1 cellular context compared by ENCODE assay signal in the genomic region with DNA sequence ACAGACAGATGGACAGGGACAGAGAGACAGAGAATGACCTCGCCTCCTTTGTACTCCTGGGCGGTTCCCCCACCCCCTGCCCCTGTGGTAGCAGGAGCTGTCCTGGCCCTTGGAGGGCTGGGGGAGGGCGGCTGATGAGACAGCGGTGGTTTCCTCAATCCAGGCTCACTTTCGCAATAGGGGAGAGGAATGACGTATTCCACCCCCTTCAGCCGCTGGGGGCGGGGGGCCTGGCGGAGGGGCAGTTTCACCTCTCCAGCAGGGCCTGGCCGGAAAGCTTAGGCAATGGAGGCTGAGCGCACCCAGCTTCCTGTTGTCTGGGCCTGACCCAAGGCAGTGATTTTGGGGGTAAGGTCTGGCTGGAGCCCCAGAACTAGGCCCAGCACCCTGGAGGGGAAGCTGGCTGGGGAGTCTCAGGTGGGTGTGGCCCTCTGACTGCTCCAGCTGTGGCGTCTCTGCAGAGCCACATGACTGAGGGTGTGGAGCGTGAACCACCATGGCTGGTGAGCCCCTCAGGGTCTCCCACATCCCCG.
TF ChIP-seq lines count a peak whose summit lies in the region.

No MANE protein-coding gene starts in this region.

TF ChIP-seq in HepG2, 621 proteins besides CTCF, POLR2A, EP300 and RAD21 (continued from another document and continues in another):
- TF ChIP-seq CREB1 (IDR thresholded peaks at IDR 0.05): peak; percentile 48
- peak; percentile 84 for TF ChIP-seq CREB1 (CRISPR knock-in tag; IDR thresholded peaks at IDR 0.05)
- no peak for TF ChIP-seq KLF15 (CRISPR knock-in tag; IDR thresholded peaks at IDR 0.05; ENCODE audit: borderline replicate concordance)
- no peak for TF ChIP-seq ZNF674 (CRISPR knock-in tag; IDR thresholded peaks at IDR 0.05; ENCODE audit: low read depth)
- TF ChIP-seq, protein P1, sequence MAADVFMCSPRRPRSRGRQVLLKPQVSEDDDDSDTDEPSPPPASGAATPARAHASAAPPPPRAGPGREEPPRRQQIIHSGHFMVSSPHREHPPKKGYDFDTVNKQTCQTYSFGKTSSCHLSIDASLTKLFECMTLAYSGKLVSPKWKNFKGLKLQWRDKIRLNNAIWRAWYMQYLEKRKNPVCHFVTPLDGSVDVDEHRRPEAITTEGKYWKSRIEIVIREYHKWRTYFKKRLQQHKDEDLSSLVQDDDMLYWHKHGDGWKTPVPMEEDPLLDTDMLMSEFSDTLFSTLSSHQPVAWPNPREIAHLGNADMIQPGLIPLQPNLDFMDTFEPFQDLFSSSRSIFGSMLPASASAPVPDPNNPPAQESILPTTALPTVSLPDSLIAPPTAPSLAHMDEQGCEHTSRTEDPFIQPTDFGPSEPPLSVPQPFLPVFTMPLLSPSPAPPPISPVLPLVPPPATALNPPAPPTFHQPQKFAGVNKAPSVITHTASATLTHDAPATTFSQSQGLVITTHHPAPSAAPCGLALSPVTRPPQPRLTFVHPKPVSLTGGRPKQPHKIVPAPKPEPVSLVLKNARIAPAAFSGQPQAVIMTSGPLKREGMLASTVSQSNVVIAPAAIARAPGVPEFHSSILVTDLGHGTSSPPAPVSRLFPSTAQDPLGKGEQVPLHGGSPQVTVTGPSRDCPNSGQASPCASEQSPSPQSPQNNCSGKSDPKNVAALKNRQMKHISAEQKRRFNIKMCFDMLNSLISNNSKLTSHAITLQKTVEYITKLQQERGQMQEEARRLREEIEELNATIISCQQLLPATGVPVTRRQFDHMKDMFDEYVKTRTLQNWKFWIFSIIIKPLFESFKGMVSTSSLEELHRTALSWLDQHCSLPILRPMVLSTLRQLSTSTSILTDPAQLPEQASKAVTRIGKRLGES (CRISPR knock-in tag; IDR thresholded peaks at IDR 0.05; ENCODE audit: borderline replicate concordance): no peak
- TF ChIP-seq SRF (IDR thresholded peaks at IDR 0.05; ENCODE audit: low read depth, low read length): no peak
- 0 out of 2 replicates have a peak, but pooled peaks have one; percentile 79 for TF ChIP-seq RELA (CRISPR knock-in tag; IDR thresholded peaks at IDR 0.05)
- no peak for TF ChIP-seq SNAPC2 (CRISPR knock-in tag; IDR thresholded peaks at IDR 0.05)
- no peak for TF ChIP-seq ZNF251 (CRISPR knock-in tag; IDR thresholded peaks at IDR 0.05)
- TF ChIP-seq ATF7 (IDR thresholded peaks at IDR 0.05): peak; percentile 61
- TF ChIP-seq ATF7 (CRISPR knock-in tag; IDR thresholded peaks at IDR 0.05): peak; percentile 94
- TF ChIP-seq POLR2G (IDR thresholded peaks at IDR 0.05; ENCODE audit: low read depth, low read length): no peak
- TF ChIP-seq REXO4 (CRISPR knock-in tag; IDR thresholded peaks at IDR 0.05; ENCODE audit: borderline replicate concordance): no peak
- peak; percentile 19; the same call in 1 of the 2 replicates for TF ChIP-seq TBX2 (CRISPR knock-in tag; IDR thresholded peaks at IDR 0.05; ENCODE audit: borderline replicate concordance)
- TF ChIP-seq ADNP (CRISPR knock-in tag; IDR thresholded peaks at IDR 0.05): no peak
- TF ChIP-seq, protein P2, sequence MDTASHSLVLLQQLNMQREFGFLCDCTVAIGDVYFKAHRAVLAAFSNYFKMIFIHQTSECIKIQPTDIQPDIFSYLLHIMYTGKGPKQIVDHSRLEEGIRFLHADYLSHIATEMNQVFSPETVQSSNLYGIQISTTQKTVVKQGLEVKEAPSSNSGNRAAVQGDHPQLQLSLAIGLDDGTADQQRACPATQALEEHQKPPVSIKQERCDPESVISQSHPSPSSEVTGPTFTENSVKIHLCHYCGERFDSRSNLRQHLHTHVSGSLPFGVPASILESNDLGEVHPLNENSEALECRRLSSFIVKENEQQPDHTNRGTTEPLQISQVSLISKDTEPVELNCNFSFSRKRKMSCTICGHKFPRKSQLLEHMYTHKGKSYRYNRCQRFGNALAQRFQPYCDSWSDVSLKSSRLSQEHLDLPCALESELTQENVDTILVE (CRISPR knock-in tag; IDR thresholded peaks at IDR 0.05): no peak
- no peak for TF ChIP-seq SPEN (CRISPR knock-in tag; IDR thresholded peaks at IDR 0.05; ENCODE audit: low read depth)
- no peak for TF ChIP-seq ZSCAN30 (CRISPR knock-in tag; IDR thresholded peaks at IDR 0.05)
- TF ChIP-seq SUZ12 (IDR thresholded peaks at IDR 0.05; ENCODE audit: low read depth, low read length): no peak
- TF ChIP-seq ZNF572 (CRISPR knock-in tag; IDR thresholded peaks at IDR 0.05): no peak
- no peak; the same call in 1 of the 2 replicates for TF ChIP-seq ZNF746 (CRISPR knock-in tag; IDR thresholded peaks at IDR 0.05)
- TF ChIP-seq ZNF207 (IDR thresholded peaks at IDR 0.05; ENCODE audit: borderline replicate concordance): no peak
- TF ChIP-seq, protein P3, sequence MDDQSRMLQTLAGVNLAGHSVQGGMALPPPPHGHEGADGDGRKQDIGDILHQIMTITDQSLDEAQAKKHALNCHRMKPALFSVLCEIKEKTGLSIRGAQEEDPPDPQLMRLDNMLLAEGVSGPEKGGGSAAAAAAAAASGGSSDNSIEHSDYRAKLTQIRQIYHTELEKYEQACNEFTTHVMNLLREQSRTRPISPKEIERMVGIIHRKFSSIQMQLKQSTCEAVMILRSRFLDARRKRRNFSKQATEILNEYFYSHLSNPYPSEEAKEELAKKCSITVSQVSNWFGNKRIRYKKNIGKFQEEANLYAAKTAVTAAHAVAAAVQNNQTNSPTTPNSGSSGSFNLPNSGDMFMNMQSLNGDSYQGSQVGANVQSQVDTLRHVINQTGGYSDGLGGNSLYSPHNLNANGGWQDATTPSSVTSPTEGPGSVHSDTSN (CRISPR knock-in tag; IDR thresholded peaks at IDR 0.05; ENCODE audit: borderline replicate concordance): no peak
- no peak for TF ChIP-seq ZNF678 (CRISPR knock-in tag; IDR thresholded peaks at IDR 0.05)
- TF ChIP-seq ZNF619 (CRISPR knock-in tag; IDR thresholded peaks at IDR 0.05): no peak
- TF ChIP-seq HNRNPH1 (optimal IDR thresholded peaks at IDR 0.05; ENCODE audit: low read depth, low read length): no peak
- no peak for TF ChIP-seq TBP (CRISPR knock-in tag; IDR thresholded peaks at IDR 0.05)
- TF ChIP-seq, protein P4, sequence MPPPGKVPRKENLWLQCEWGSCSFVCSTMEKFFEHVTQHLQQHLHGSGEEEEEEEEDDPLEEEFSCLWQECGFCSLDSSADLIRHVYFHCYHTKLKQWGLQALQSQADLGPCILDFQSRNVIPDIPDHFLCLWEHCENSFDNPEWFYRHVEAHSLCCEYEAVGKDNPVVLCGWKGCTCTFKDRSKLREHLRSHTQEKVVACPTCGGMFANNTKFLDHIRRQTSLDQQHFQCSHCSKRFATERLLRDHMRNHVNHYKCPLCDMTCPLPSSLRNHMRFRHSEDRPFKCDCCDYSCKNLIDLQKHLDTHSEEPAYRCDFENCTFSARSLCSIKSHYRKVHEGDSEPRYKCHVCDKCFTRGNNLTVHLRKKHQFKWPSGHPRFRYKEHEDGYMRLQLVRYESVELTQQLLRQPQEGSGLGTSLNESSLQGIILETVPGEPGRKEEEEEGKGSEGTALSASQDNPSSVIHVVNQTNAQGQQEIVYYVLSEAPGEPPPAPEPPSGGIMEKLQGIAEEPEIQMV (CRISPR knock-in tag; IDR thresholded peaks at IDR 0.05; ENCODE audit: low read depth): no peak
- TF ChIP-seq NFYB (CRISPR knock-in tag; IDR thresholded peaks at IDR 0.05): no peak
- TF ChIP-seq, protein P5, sequence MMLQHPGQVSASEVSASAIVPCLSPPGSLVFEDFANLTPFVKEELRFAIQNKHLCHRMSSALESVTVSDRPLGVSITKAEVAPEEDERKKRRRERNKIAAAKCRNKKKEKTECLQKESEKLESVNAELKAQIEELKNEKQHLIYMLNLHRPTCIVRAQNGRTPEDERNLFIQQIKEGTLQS (CRISPR knock-in tag; IDR thresholded peaks at IDR 0.05): peak; percentile 66; the same call in 1 of the 2 replicates
- no peak for TF ChIP-seq NFATC3 (CRISPR knock-in tag; IDR thresholded peaks at IDR 0.05)
- no peak for TF ChIP-seq ZSCAN22 (CRISPR knock-in tag; IDR thresholded peaks at IDR 0.05)
- TF ChIP-seq ZFP36L1 (CRISPR knock-in tag; IDR thresholded peaks at IDR 0.05): no peak
- TF ChIP-seq PAF1 (CRISPR knock-in tag; IDR thresholded peaks at IDR 0.05): no peak
- TF ChIP-seq ZC3H13 (CRISPR knock-in tag; IDR thresholded peaks at IDR 0.05): no peak
- TF ChIP-seq, protein P6, sequence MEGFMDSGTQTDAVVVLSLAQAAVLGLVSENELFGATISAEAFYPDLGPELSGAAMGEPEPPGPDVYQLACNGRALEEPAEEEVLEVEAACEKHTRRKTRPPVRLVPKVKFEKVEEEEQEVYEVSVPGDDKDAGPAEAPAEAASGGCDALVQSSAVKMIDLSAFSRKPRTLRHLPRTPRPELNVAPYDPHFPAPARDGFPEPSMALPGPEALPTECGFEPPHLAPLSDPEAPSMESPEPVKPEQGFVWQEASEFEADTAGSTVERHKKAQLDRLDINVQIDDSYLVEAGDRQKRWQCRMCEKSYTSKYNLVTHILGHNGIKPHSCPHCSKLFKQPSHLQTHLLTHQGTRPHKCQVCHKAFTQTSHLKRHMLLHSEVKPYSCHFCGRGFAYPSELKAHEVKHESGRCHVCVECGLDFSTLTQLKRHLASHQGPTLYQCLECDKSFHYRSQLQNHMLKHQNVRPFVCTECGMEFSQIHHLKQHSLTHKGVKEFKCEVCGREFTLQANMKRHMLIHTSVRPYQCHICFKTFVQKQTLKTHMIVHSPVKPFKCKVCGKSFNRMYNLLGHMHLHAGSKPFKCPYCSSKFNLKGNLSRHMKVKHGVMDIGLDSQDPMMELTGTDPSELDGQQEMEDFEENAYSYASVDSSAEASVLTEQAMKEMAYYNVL (CRISPR knock-in tag; IDR thresholded peaks at IDR 0.05; ENCODE audit: borderline replicate concordance): no peak
- TF ChIP-seq ZNF136 (CRISPR knock-in tag; IDR thresholded peaks at IDR 0.05; ENCODE audit: low read depth): no peak
- no peak for TF ChIP-seq EED (CRISPR knock-in tag; IDR thresholded peaks at IDR 0.05)
- TF ChIP-seq KMT2B (CRISPR knock-in tag; IDR thresholded peaks at IDR 0.05): no peak
- TF ChIP-seq RARG (CRISPR knock-in tag; IDR thresholded peaks at IDR 0.05; ENCODE audit: low read depth): no peak
- TF ChIP-seq MIXL1 (CRISPR knock-in tag; IDR thresholded peaks at IDR 0.05): no peak
- TF ChIP-seq KDM5B (CRISPR knock-in tag; IDR thresholded peaks at IDR 0.05; ENCODE audit: borderline replicate concordance): no peak
- TF ChIP-seq AGO1 (IDR thresholded peaks at IDR 0.05; ENCODE audit: low read depth, low read length, poor library complexity, severe bottlenecking): no peak
- TF ChIP-seq KDM6A (CRISPR knock-in tag; IDR thresholded peaks at IDR 0.05; ENCODE audit: low read depth): no peak
- no peak for TF ChIP-seq ZFP1 (CRISPR knock-in tag; IDR thresholded peaks at IDR 0.05)
- TF ChIP-seq CREM (IDR thresholded peaks at IDR 0.05): peak; percentile 61; the same call in 1 of the 2 replicates
- TF ChIP-seq CREM (CRISPR knock-in tag; IDR thresholded peaks at IDR 0.05): no peak
- TF ChIP-seq, protein P7, sequence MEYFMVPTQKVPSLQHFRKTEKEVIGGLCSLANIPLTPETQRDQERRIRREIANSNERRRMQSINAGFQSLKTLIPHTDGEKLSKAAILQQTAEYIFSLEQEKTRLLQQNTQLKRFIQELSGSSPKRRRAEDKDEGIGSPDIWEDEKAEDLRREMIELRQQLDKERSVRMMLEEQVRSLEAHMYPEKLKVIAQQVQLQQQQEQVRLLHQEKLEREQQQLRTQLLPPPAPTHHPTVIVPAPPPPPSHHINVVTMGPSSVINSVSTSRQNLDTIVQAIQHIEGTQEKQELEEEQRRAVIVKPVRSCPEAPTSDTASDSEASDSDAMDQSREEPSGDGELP (IDR thresholded peaks at IDR 0.05; ENCODE audit: borderline replicate concordance, low read depth): no peak
- TF ChIP-seq, protein P8, sequence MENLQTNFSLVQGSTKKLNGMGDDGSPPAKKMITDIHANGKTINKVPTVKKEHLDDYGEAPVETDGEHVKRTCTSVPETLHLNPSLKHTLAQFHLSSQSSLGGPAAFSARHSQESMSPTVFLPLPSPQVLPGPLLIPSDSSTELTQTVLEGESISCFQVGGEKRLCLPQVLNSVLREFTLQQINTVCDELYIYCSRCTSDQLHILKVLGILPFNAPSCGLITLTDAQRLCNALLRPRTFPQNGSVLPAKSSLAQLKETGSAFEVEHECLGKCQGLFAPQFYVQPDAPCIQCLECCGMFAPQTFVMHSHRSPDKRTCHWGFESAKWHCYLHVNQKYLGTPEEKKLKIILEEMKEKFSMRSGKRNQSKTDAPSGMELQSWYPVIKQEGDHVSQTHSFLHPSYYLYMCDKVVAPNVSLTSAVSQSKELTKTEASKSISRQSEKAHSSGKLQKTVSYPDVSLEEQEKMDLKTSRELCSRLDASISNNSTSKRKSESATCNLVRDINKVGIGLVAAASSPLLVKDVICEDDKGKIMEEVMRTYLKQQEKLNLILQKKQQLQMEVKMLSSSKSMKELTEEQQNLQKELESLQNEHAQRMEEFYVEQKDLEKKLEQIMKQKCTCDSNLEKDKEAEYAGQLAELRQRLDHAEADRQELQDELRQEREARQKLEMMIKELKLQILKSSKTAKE (CRISPR knock-in tag; IDR thresholded peaks at IDR 0.05; ENCODE audit: borderline replicate concordance): 0 out of 2 replicates have a peak, but pooled peaks have one; percentile 24
- TF ChIP-seq NCOA1 (CRISPR knock-in tag; IDR thresholded peaks at IDR 0.05): no peak
- TF ChIP-seq SNAI1 (CRISPR knock-in tag; IDR thresholded peaks at IDR 0.05; ENCODE audit: borderline replicate concordance): no peak
- no peak for TF ChIP-seq RBM39 (IDR thresholded peaks at IDR 0.05; ENCODE audit: low read depth, low read length, poor library complexity, severe bottlenecking)
- TF ChIP-seq SALL1 (CRISPR knock-in tag; IDR thresholded peaks at IDR 0.05): peak; percentile 47; the same call in 1 of the 2 replicates
- TF ChIP-seq, protein P9, sequence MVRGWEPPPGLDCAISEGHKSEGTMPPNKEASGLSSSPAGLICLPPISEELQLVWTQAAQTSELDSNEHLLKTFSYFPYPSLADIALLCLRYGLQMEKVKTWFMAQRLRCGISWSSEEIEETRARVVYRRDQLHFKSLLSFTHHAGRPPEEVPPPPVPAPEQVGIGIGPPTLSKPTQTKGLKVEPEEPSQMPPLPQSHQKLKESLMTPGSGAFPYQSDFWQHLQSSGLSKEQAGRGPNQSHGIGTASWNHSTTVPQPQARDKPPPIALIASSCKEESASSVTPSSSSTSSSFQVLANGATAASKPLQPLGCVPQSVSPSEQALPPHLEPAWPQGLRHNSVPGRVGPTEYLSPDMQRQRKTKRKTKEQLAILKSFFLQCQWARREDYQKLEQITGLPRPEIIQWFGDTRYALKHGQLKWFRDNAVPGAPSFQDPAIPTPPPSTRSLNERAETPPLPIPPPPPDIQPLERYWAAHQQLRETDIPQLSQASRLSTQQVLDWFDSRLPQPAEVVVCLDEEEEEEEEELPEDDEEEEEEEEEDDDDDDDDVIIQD (CRISPR knock-in tag; IDR thresholded peaks at IDR 0.05; ENCODE audit: low read depth): no peak
- TF ChIP-seq ZMYM4 (CRISPR knock-in tag; IDR thresholded peaks at IDR 0.05): no peak
- TF ChIP-seq NONO (IDR thresholded peaks at IDR 0.05): no peak
- TF ChIP-seq NONO (CRISPR knock-in tag; conservative IDR thresholded peaks at IDR 0.05): no peak
- 0 out of 2 replicates have a peak, but pooled peaks have one; percentile 33 for TF ChIP-seq CHD2 (IDR thresholded peaks at IDR 0.05; ENCODE audit: low read depth, low read length)
- no peak for TF ChIP-seq SIN3B (IDR thresholded peaks at IDR 0.05; ENCODE audit: low read length)
- TF ChIP-seq ZNF282 (IDR thresholded peaks at IDR 0.05; ENCODE audit: partially characterized antibody): no peak
- no peak for TF ChIP-seq MZF1 (CRISPR knock-in tag; IDR thresholded peaks at IDR 0.05; ENCODE audit: borderline replicate concordance)
